1 cellular context compared by ENCODE assay signal in genomic region chr17:79789943-79790804, GRCh38.
TF ChIP-seq lines count a peak whose summit lies in the region.

No MANE protein-coding gene starts in this region.

TF ChIP-seq in HepG2, 621 proteins besides CTCF, POLR2A, EP300 and RAD21 (continued from another document and continues in another):
- TF ChIP-seq, protein P1, sequence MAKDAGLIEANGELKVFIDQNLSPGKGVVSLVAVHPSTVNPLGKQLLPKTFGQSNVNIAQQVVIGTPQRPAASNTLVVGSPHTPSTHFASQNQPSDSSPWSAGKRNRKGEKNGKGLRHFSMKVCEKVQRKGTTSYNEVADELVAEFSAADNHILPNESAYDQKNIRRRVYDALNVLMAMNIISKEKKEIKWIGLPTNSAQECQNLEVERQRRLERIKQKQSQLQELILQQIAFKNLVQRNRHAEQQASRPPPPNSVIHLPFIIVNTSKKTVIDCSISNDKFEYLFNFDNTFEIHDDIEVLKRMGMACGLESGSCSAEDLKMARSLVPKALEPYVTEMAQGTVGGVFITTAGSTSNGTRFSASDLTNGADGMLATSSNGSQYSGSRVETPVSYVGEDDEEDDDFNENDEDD (CRISPR knock-in tag; IDR thresholded peaks at IDR 0.05; ENCODE audit: borderline replicate concordance) = no peak
- TF ChIP-seq ZMYM4 (CRISPR knock-in tag; IDR thresholded peaks at IDR 0.05) = peak; percentile 28; the same call in 1 of the 2 replicates
- TF ChIP-seq, protein P2, sequence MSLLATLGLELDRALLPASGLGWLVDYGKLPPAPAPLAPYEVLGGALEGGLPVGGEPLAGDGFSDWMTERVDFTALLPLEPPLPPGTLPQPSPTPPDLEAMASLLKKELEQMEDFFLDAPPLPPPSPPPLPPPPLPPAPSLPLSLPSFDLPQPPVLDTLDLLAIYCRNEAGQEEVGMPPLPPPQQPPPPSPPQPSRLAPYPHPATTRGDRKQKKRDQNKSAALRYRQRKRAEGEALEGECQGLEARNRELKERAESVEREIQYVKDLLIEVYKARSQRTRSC (CRISPR knock-in tag; IDR thresholded peaks at IDR 0.05; ENCODE audit: low read depth) = no peak
- no peak for TF ChIP-seq ZNF17 (CRISPR knock-in tag; IDR thresholded peaks at IDR 0.05)
- TF ChIP-seq ARNTL (CRISPR knock-in tag; IDR thresholded peaks at IDR 0.05) = no peak
- TF ChIP-seq, protein P3, sequence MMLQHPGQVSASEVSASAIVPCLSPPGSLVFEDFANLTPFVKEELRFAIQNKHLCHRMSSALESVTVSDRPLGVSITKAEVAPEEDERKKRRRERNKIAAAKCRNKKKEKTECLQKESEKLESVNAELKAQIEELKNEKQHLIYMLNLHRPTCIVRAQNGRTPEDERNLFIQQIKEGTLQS (CRISPR knock-in tag; IDR thresholded peaks at IDR 0.05) = 0 out of 2 replicates have a peak, but pooled peaks have one; percentile 9
- TF ChIP-seq, protein P4, sequence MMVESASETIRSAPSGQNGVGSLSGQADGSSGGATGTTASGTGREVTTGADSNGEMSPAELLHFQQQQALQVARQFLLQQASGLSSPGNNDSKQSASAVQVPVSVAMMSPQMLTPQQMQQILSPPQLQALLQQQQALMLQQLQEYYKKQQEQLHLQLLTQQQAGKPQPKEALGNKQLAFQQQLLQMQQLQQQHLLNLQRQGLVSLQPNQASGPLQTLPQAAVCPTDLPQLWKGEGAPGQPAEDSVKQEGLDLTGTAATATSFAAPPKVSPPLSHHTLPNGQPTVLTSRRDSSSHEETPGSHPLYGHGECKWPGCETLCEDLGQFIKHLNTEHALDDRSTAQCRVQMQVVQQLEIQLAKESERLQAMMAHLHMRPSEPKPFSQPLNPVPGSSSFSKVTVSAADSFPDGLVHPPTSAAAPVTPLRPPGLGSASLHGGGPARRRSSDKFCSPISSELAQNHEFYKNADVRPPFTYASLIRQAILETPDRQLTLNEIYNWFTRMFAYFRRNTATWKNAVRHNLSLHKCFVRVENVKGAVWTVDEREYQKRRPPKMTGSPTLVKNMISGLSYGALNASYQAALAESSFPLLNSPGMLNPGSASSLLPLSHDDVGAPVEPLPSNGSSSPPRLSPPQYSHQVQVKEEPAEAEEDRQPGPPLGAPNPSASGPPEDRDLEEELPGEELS (CRISPR knock-in tag; IDR thresholded peaks at IDR 0.05) = no peak
- 0 out of 2 replicates have a peak, but pooled peaks have one; percentile 12 for TF ChIP-seq ZSCAN21 (CRISPR knock-in tag; IDR thresholded peaks at IDR 0.05; ENCODE audit: borderline replicate concordance)
- TF ChIP-seq ZMYM3 (CRISPR knock-in tag; IDR thresholded peaks at IDR 0.05) = no peak
- no peak for TF ChIP-seq ZNF609 (CRISPR knock-in tag; IDR thresholded peaks at IDR 0.05; ENCODE audit: borderline replicate concordance)
- TF ChIP-seq ZNF563 (CRISPR knock-in tag; IDR thresholded peaks at IDR 0.05) = peak; percentile 82
- peak; percentile 28; the same call in 1 of the 2 replicates for TF ChIP-seq MYC (CRISPR knock-in tag; IDR thresholded peaks at IDR 0.05; ENCODE audit: borderline replicate concordance)
- no peak; the same call in 1 of the 2 replicates for TF ChIP-seq KMT2A (CRISPR knock-in tag; IDR thresholded peaks at IDR 0.05)
- TF ChIP-seq, protein P5, sequence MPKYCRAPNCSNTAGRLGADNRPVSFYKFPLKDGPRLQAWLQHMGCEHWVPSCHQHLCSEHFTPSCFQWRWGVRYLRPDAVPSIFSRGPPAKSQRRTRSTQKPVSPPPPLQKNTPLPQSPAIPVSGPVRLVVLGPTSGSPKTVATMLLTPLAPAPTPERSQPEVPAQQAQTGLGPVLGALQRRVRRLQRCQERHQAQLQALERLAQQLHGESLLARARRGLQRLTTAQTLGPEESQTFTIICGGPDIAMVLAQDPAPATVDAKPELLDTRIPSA (CRISPR knock-in tag; IDR thresholded peaks at IDR 0.05; ENCODE audit: borderline replicate concordance) = no peak
- TF ChIP-seq ZNF329 (CRISPR knock-in tag; IDR thresholded peaks at IDR 0.05; ENCODE audit: low read depth) = no peak
- TF ChIP-seq ZFP90 (CRISPR knock-in tag; IDR thresholded peaks at IDR 0.05; ENCODE audit: borderline replicate concordance) = no peak
- no peak for TF ChIP-seq PRDM15 (CRISPR knock-in tag; IDR thresholded peaks at IDR 0.05)
- TF ChIP-seq CAMTA2 (CRISPR knock-in tag; IDR thresholded peaks at IDR 0.05; ENCODE audit: borderline replicate concordance) = no peak
- no peak for TF ChIP-seq ZNF549 (CRISPR knock-in tag; IDR thresholded peaks at IDR 0.05)
- peak; percentile 62; the same call in 1 of the 2 replicates for TF ChIP-seq ZNF776 (CRISPR knock-in tag; IDR thresholded peaks at IDR 0.05)
- TF ChIP-seq ZNF333 (CRISPR knock-in tag; IDR thresholded peaks at IDR 0.05; ENCODE audit: borderline replicate concordance) = no peak
- no peak for TF ChIP-seq RFX1 (IDR thresholded peaks at IDR 0.05)
- TF ChIP-seq ZFP82 (CRISPR knock-in tag; IDR thresholded peaks at IDR 0.05; ENCODE audit: borderline replicate concordance) = no peak
- TF ChIP-seq ZKSCAN1 (IDR thresholded peaks at IDR 0.05; ENCODE audit: low read length) = no peak
- no peak for TF ChIP-seq ZNF160 (CRISPR knock-in tag; IDR thresholded peaks at IDR 0.05)
- TF ChIP-seq PITX1 (CRISPR knock-in tag; IDR thresholded peaks at IDR 0.05) = no peak
- TF ChIP-seq, protein P6, sequence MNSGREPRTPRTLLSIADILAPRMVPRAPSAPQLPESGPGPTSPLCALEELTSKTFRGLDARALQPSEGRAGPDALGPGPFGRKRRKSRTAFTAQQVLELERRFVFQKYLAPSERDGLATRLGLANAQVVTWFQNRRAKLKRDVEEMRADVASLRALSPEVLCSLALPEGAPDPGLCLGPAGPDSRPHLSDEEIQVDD (CRISPR knock-in tag; IDR thresholded peaks at IDR 0.05; ENCODE audit: borderline replicate concordance) = peak; percentile 57; the same call in 1 of the 2 replicates
- no peak for TF ChIP-seq MNT (IDR thresholded peaks at IDR 0.05)
- TF ChIP-seq ZNF468 (CRISPR knock-in tag; IDR thresholded peaks at IDR 0.05) = no peak
- no peak for TF ChIP-seq TRIM24 (CRISPR knock-in tag; IDR thresholded peaks at IDR 0.05)
- TF ChIP-seq ZUFSP (CRISPR knock-in tag; IDR thresholded peaks at IDR 0.05; ENCODE audit: borderline replicate concordance) = 0 out of 2 replicates have a peak, but pooled peaks have one; percentile 49
- no peak; the same call in 1 of the 2 replicates for TF ChIP-seq ZNF546 (CRISPR knock-in tag; conservative IDR thresholded peaks at IDR 0.05)
- TF ChIP-seq ZFY (CRISPR knock-in tag; IDR thresholded peaks at IDR 0.05) = peak; percentile 51
- TF ChIP-seq YY1 (IDR thresholded peaks at IDR 0.05; ENCODE audit: insufficient read depth, insufficient replicate concordance, low read depth, low read length) = no peak
- TF ChIP-seq IRF2 (CRISPR knock-in tag; IDR thresholded peaks at IDR 0.05) = no peak; the same call in 1 of the 2 replicates
- no peak for TF ChIP-seq ZNF431 (CRISPR knock-in tag; IDR thresholded peaks at IDR 0.05; ENCODE audit: borderline replicate concordance, low read depth)
- 0 out of 2 replicates have a peak, but pooled peaks have one; percentile 19 for TF ChIP-seq PAXIP1 (CRISPR knock-in tag; conservative IDR thresholded peaks at IDR 0.05)
- TF ChIP-seq GATAD2A (CRISPR knock-in tag; IDR thresholded peaks at IDR 0.05) = no peak
- no peak for TF ChIP-seq REXO4 (CRISPR knock-in tag; IDR thresholded peaks at IDR 0.05; ENCODE audit: borderline replicate concordance)
- no peak for TF ChIP-seq IKZF4 (CRISPR knock-in tag; IDR thresholded peaks at IDR 0.05; ENCODE audit: borderline replicate concordance, low read depth, not compliant biosample characterization)
